In genomic region chr7:2399848-2400587, GRCh38 we compare ENCODE assay signal across 8 cellular contexts. TPM values are rescaled to one million over a fixed set of nuclear protein-coding genes. Genes with fewer than 3 reads are reported as not detected.
A peak's percentile ranks its signal among the peaks of the same experiment; 100 is the strongest.
DNase-seq lines count a peak whose midpoint lies in the region; ATAC-seq and TF ChIP-seq lines count a peak whose summit lies in the region.

No MANE protein-coding gene starts in this region.

- H3K9me3 ChIP-seq in upper lobe of left lung = no peaks in the 10 kb centered on the region

- DNase-seq in COLO829 (ENCODE audit: low spot score) (peak; percentile 91), mesothelial cell of epicardium (ENCODE audit: low spot score in 2 of 2, unreplicated experiment in 2 of 2) (peak; percentile 54 to 77), upper lobe of left lung (peak in 1 of 2 donors; percentile 82), NCI-H524 treated with DMSO at 0.1 percent for 48 hours (lab: John Stamatoyannopoulos, UW) (no peak)
- peak; percentile 88 for DNase-seq in Jurkat, Clone E6-1 (ENCODE audit: low read depth, low spot score)
- DNase-seq in effector memory CD8-positive, alpha-beta T cell = no peak

- peak overlapping the region; percentile 27 for H3K4me3 ChIP-seq in Jurkat, Clone E6-1 (ENCODE audit: low read length)
- peak overlapping the region in 1 of 4 donors; percentile 0 for H3K4me3 ChIP-seq in upper lobe of left lung

- peaks cover 25 to 27% of the 10 kb centered on the region in 2 donors for H3K4me1 Mint-ChIP-seq in effector memory CD8-positive, alpha-beta T cell (ENCODE audit: low read depth in 2 of 2)
- H3K4me1 Mint-ChIP-seq in mesothelial cell of epicardium = peaks cover 24% of the 10 kb centered on the region

- no peaks in the 10 kb centered on the region for H3K27me3 Mint-ChIP-seq in effector memory CD8-positive, alpha-beta T cell
- no peaks in the 10 kb centered on the region for H3K27me3 Mint-ChIP-seq in mesothelial cell of epicardium (ENCODE audit: low read depth)

- no peak for TF ChIP-seq CTCF in mesothelial cell of epicardium (IDR thresholded peaks at IDR 0.05; ENCODE audit: unreplicated experiment)
- TF ChIP-seq CTCF in upper lobe of left lung (IDR thresholded peaks at IDR 0.05) = no peak

- TF ChIP-seq POLR2A in upper lobe of left lung (IDR thresholded peaks at IDR 0.05) = no peak

- H3K4me1 ChIP-seq in upper lobe of left lung = peaks cover 26 to 44% (median 32%) of the 10 kb centered on the region in 4 donors

- ATAC-seq in SK-N-SH treated with all-trans-retinoic acid at 6 μM for 48 hours = peak; percentile 66
- ATAC-seq in effector memory CD8-positive, alpha-beta T cell (replicated peaks) = peak; percentile 8
- ATAC-seq in upper lobe of left lung (ENCODE audit: low FRiP score in 2 of 2) = peak in 1 of 2 donors; percentile 20
- ATAC-seq in GM21619 (IDR thresholded peaks at IDR 0.05; ENCODE audit: unreplicated experiment) = no peak

- TF ChIP-seq EP300 in upper lobe of left lung (IDR thresholded peaks at IDR 0.05) = no peak

- H3K9me3 Mint-ChIP-seq in effector memory CD8-positive, alpha-beta T cell = no peaks in the 10 kb centered on the region
- no peaks in the 10 kb centered on the region for H3K9me3 Mint-ChIP-seq in mesothelial cell of epicardium

- WGBS in upper lobe of left lung, 2 donors = 12 to 17% methylated on average over 6 of the region's 6 CpGs

- peak overlapping the region; percentile 82 to 85 for H3K27ac Mint-ChIP-seq in effector memory CD8-positive, alpha-beta T cell
- H3K27ac Mint-ChIP-seq in mesothelial cell of epicardium = peak overlapping the region; percentile 99

- H3K4me3 Mint-ChIP-seq in effector memory CD8-positive, alpha-beta T cell = peak overlapping the region; percentile 56
- peak overlapping the region; percentile 54 for H3K4me3 Mint-ChIP-seq in mesothelial cell of epicardium

- H3K36me3 ChIP-seq in upper lobe of left lung = no peaks in the 10 kb centered on the region

- H3K36me3 Mint-ChIP-seq in effector memory CD8-positive, alpha-beta T cell (ENCODE audit: insufficient read depth) = peaks cover 9% of the 10 kb centered on the region
- H3K36me3 Mint-ChIP-seq in mesothelial cell of epicardium = no peaks in the 10 kb centered on the region

- H3K27ac ChIP-seq in upper lobe of left lung = peak overlapping the region; percentile 58 to 87 (median 76)

- H3K27me3 ChIP-seq in upper lobe of left lung = no peaks in the 10 kb centered on the region

TF ChIP-seq in SK-N-SH treated with all-trans-retinoic acid at 6 μM for 48 hours, 23 proteins besides CTCF, POLR2A, EP300 and RAD21:
- peak; percentile 30; the same call in 1 of the 2 replicates for TF ChIP-seq ZFP3 (CRISPR knock-in tag; IDR thresholded peaks at IDR 0.05)
- 0 out of 2 replicates have a peak, but pooled peaks have one; percentile 12 for TF ChIP-seq ZFP30 (CRISPR knock-in tag; IDR thresholded peaks at IDR 0.05)
- 0 out of 2 replicates have a peak, but pooled peaks have one; percentile 67 for TF ChIP-seq SNAI2 (CRISPR knock-in tag; IDR thresholded peaks at IDR 0.05)
- TF ChIP-seq TSHZ2 (CRISPR knock-in tag; IDR thresholded peaks at IDR 0.05) = no peak
- TF ChIP-seq POU6F1 (CRISPR knock-in tag; IDR thresholded peaks at IDR 0.05; ENCODE audit: borderline replicate concordance, low read depth) = peak; percentile 96; the same call in 1 of the 2 replicates
- TF ChIP-seq PPARA (CRISPR knock-in tag; IDR thresholded peaks at IDR 0.05; ENCODE audit: borderline replicate concordance) = no peak
- TF ChIP-seq TOX (CRISPR knock-in tag; IDR thresholded peaks at IDR 0.05; ENCODE audit: borderline replicate concordance) = no peak
- no peak for TF ChIP-seq ARNTL (CRISPR knock-in tag; IDR thresholded peaks at IDR 0.05; ENCODE audit: borderline replicate concordance, low read depth)
- TF ChIP-seq, protein P1, sequence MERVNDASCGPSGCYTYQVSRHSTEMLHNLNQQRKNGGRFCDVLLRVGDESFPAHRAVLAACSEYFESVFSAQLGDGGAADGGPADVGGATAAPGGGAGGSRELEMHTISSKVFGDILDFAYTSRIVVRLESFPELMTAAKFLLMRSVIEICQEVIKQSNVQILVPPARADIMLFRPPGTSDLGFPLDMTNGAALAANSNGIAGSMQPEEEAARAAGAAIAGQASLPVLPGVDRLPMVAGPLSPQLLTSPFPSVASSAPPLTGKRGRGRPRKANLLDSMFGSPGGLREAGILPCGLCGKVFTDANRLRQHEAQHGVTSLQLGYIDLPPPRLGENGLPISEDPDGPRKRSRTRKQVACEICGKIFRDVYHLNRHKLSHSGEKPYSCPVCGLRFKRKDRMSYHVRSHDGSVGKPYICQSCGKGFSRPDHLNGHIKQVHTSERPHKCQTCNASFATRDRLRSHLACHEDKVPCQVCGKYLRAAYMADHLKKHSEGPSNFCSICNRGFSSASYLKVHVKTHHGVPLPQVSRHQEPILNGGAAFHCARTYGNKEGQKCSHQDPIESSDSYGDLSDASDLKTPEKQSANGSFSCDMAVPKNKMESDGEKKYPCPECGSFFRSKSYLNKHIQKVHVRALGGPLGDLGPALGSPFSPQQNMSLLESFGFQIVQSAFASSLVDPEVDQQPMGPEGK (CRISPR knock-in tag; IDR thresholded peaks at IDR 0.05; ENCODE audit: borderline replicate concordance) = no peak
- TF ChIP-seq ZNF8 (CRISPR knock-in tag; IDR thresholded peaks at IDR 0.05) = no peak
- no peak for TF ChIP-seq BACH2 (CRISPR knock-in tag; IDR thresholded peaks at IDR 0.05; ENCODE audit: borderline replicate concordance)
- TF ChIP-seq, protein P2, sequence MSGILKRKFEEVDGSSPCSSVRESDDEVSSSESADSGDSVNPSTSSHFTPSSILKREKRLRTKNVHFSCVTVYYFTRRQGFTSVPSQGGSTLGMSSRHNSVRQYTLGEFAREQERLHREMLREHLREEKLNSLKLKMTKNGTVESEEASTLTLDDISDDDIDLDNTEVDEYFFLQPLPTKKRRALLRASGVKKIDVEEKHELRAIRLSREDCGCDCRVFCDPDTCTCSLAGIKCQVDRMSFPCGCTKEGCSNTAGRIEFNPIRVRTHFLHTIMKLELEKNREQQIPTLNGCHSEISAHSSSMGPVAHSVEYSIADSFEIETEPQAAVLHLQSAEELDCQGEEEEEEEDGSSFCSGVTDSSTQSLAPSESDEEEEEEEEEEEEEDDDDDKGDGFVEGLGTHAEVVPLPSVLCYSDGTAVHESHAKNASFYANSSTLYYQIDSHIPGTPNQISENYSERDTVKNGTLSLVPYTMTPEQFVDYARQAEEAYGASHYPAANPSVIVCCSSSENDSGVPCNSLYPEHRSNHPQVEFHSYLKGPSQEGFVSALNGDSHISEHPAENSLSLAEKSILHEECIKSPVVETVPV (CRISPR knock-in tag; IDR thresholded peaks at IDR 0.05) = no peak
- TF ChIP-seq OSR1 (CRISPR knock-in tag; IDR thresholded peaks at IDR 0.05) = no peak
- TF ChIP-seq ISL1 (CRISPR knock-in tag; IDR thresholded peaks at IDR 0.05) = peak; percentile 75

RNA-seq across cellular contexts. Expression of gene CHST12, which starts 3.4 kb away (rescaled TPM):
- polyA plus RNA-seq in Jurkat, Clone E6-1 (2012; ENCODE audit: insufficient read depth, insufficient read length) = 17.7 TPM
- total RNA-seq in mesothelial cell of epicardium (20.0 to 22.4 TPM (median 20.4 TPM) in 3 replicates), upper lobe of left lung (10 to 100 TPM; 10.2 to 35.9 (median 27.8) TPM)

RNA-seq across cellular contexts. Expression of gene EIF3B, which starts 45.4 kb away (rescaled TPM):
- polyA plus RNA-seq in Jurkat, Clone E6-1 (2012; ENCODE audit: insufficient read depth, insufficient read length) = 328 TPM
- total RNA-seq in mesothelial cell of epicardium (198 to 200 TPM (median 199 TPM) in 3 replicates), upper lobe of left lung (100 to 1,000 TPM; 110 to 129 (median 117) TPM)

Comparison
In these comparisons a context has a peak if more than half of its experiments do, and no peak if none do; other contexts are left out.
1. DNase-seq: peak in COLO829 (single experiment), Jurkat, Clone E6-1 (single experiment) and mesothelial cell of epicardium (2 of 2); none in effector memory CD8-positive, alpha-beta T cell (0 of 3) and NCI-H524 treated with DMSO at 0.1 percent for 48 hours (single experiment).